Comparison of ENCODE assay signal across 23 cellular contexts in the genomic region with DNA sequence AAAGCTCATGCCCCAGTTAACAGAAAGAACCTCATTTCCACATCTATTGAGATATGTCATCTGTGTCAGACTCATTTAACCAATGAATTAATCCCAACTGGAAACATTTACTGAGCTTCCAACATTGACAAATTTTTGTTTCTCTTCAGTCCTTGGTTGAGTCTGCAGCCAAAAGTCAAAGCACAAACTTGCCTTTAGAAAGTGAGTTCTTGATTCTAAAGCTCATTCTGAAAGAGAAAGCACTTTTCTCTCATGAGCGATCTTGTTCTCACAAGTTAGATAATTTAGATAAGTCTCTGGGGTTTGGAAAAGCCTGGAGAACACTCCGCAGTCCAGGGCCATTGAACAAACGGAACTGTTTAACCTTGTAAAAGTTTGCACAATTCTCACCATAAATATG.
DNase-seq lines count a peak whose midpoint lies in the region; ATAC-seq and TF ChIP-seq lines count a peak whose summit lies in the region.
"Had no signal": no experiment of that assay in that cellular context is flagged by ENCODE, and none has a peak within 500 bp of the region (broad histone marks: within the 10 kb centered on the region; RNA-seq: fewer than 3 reads in every experiment).

No MANE protein-coding gene starts in this region.

- H3K4me3 Mint-ChIP-seq in glutamatergic neuron (ENCODE audit: unreplicated experiment): no peak overlapping the region
- H3K4me3 Mint-ChIP-seq: activated CD8-positive, alpha-beta memory T cell treated with anti-CD3 and anti-CD28 coated beads, Interleukin-2, amount 10 ng/mL, durations not matched to agents 7 days and 5 days; activated naive CD8-positive, alpha-beta T cell; IgD-negative memory B cell; neural progenitor cell had no signal

- H3K4me3 ChIP-seq in esophagus muscularis mucosa: no peak overlapping the region
- H3K4me3 ChIP-seq in sigmoid colon: no peak overlapping the region
- H3K4me3 ChIP-seq: ascending aorta, left lung, mucosa of descending colon, neural progenitor cell had no signal

- H3K27ac Mint-ChIP-seq in glutamatergic neuron (ENCODE audit: unreplicated experiment): no peak overlapping the region
- H3K27ac Mint-ChIP-seq: activated CD8-positive, alpha-beta memory T cell treated with anti-CD3 and anti-CD28 coated beads, Interleukin-2, amount 10 ng/mL, durations not matched to agents 7 days and 5 days; activated naive CD8-positive, alpha-beta T cell; IgD-negative memory B cell had no signal

- peak overlapping the region in 3 of 4 donors; percentile 30 to 52 (median 50) for H3K27ac ChIP-seq in esophagus muscularis mucosa (replicated peaks in 1 of 4)
- peak overlapping the region in 3 of 4 donors; percentile 23 to 60 (median 25) for H3K27ac ChIP-seq in sigmoid colon
- H3K27ac ChIP-seq: left lung, neural progenitor cell, WERI-Rb-1 had no signal

- H3K27me3 ChIP-seq in esophagus muscularis mucosa (no peaks in the 10 kb centered on the region), sigmoid colon (no peaks in the 10 kb centered on the region)
- H3K27me3 ChIP-seq: ascending aorta, left lung, neural progenitor cell had no signal

- TF ChIP-seq EP300 in esophagus muscularis mucosa (IDR thresholded peaks at IDR 0.05): no peak
- no peak for TF ChIP-seq EP300 in sigmoid colon (IDR thresholded peaks at IDR 0.05)

- no peaks in the 10 kb centered on the region for H3K4me1 Mint-ChIP-seq in glutamatergic neuron (ENCODE audit: low read depth, unreplicated experiment)
- H3K4me1 Mint-ChIP-seq: activated CD8-positive, alpha-beta memory T cell treated with anti-CD3 and anti-CD28 coated beads, Interleukin-2, amount 10 ng/mL, durations not matched to agents 7 days and 5 days; IgD-negative memory B cell had no signal

- TF ChIP-seq POLR2A in esophagus muscularis mucosa (IDR thresholded peaks at IDR 0.05; ENCODE audit: low read depth): no peak
- no peak for TF ChIP-seq POLR2A in sigmoid colon (IDR thresholded peaks at IDR 0.05)

- H3K9me3 ChIP-seq in esophagus muscularis mucosa (no peaks in the 10 kb centered on the region), sigmoid colon (no peaks in the 10 kb centered on the region)
- H3K9me3 ChIP-seq: ascending aorta, left lung, mucosa of descending colon had no signal

- H3K4me1 ChIP-seq in esophagus muscularis mucosa: peaks cover 0 to 8% (median 0%) of the 10 kb centered on the region in 4 donors
- no peaks in the 10 kb centered on the region for H3K4me1 ChIP-seq in sigmoid colon
- H3K4me1 ChIP-seq: ascending aorta had no signal

- H3K36me3 Mint-ChIP-seq in glutamatergic neuron (ENCODE audit: unreplicated experiment): peaks cover 9% of the 10 kb centered on the region
- H3K36me3 Mint-ChIP-seq: activated CD8-positive, alpha-beta memory T cell treated with anti-CD3 and anti-CD28 coated beads, Interleukin-2, amount 10 ng/mL, durations not matched to agents 7 days and 5 days; activated naive CD8-positive, alpha-beta T cell; neural progenitor cell had no signal

- 85% methylated on average over 3 of the region's 3 CpGs for WGBS in esophagus muscularis mucosa
- 79 to 87% methylated on average over 3 of the region's 3 CpGs for WGBS in sigmoid colon, 2 donors

- TF ChIP-seq CTCF in esophagus muscularis mucosa (IDR thresholded peaks at IDR 0.05): no peak
- no peak for TF ChIP-seq CTCF in sigmoid colon (IDR thresholded peaks at IDR 0.05)
- no peak for TF ChIP-seq CTCF in glutamatergic neuron (IDR thresholded peaks at IDR 0.05; ENCODE audit: partially characterized antibody, unreplicated experiment)

- peak; percentile 44 for ATAC-seq in GM18498 (IDR thresholded peaks at IDR 0.05; ENCODE audit: unreplicated experiment)
- peak; percentile 35 for ATAC-seq in GM19351 (IDR thresholded peaks at IDR 0.05; ENCODE audit: unreplicated experiment)
- ATAC-seq in HG03045 (IDR thresholded peaks at IDR 0.05; ENCODE audit: unreplicated experiment): no peak
- ATAC-seq: activated CD8-positive, alpha-beta memory T cell treated with anti-CD3 and anti-CD28 coated beads, Interleukin-2, amount 10 ng/mL, durations not matched to agents 7 days and 5 days had no signal

- intact Hi-C loops in esophagus muscularis mucosa (cut with DNase I) (no loop called here), sigmoid colon (cut with DNase I) (no loop called here)

- no peaks in the 10 kb centered on the region for H3K27me3 Mint-ChIP-seq in glutamatergic neuron (ENCODE audit: unreplicated experiment)
- H3K27me3 Mint-ChIP-seq: activated CD8-positive, alpha-beta memory T cell treated with anti-CD3 and anti-CD28 coated beads, Interleukin-2, amount 10 ng/mL, durations not matched to agents 7 days and 5 days; activated naive CD8-positive, alpha-beta T cell; IgD-negative memory B cell had no signal

- H3K36me3 ChIP-seq in esophagus muscularis mucosa (no peaks in the 10 kb centered on the region), sigmoid colon (no peaks in the 10 kb centered on the region)
- H3K36me3 ChIP-seq: ascending aorta, left lung, neural progenitor cell, WERI-Rb-1 had no signal

- DNase-seq in esophagus muscularis mucosa (ENCODE audit: extremely low spot score) (no peak), sigmoid colon (no peak), glutamatergic neuron (no peak)
- no peak for DNase-seq in activated CD4-positive, alpha-beta T cell treated with anti-CD3 and anti-CD28 coated beads for 4 hours
- DNase-seq: activated CD4-positive, alpha-beta T cell treated with anti-CD3 and anti-CD28 coated beads, Interleukin-2, amount 50 U/mL, for 1 hour; activated CD8-positive, alpha-beta memory T cell treated with anti-CD3 and anti-CD28 coated beads, Interleukin-2, amount 10 ng/mL, durations not matched to agents 7 days and 5 days; C1 segment of cervical spinal cord; Calu3; central memory CD4-positive, alpha-beta T cell; DND-41; left lung; mucosa of descending colon; NCI-H226; NCI-H748 treated with DMSO at 0.1 percent for 48 hours; posterior cingulate gyrus; WERI-Rb-1 had no signal

- H3K9me3 Mint-ChIP-seq in glutamatergic neuron (ENCODE audit: unreplicated experiment): no peaks in the 10 kb centered on the region
- H3K9me3 Mint-ChIP-seq: neural progenitor cell had no signal
